Comparison of ENCODE assay signal across 19 cellular contexts in the genomic region with DNA sequence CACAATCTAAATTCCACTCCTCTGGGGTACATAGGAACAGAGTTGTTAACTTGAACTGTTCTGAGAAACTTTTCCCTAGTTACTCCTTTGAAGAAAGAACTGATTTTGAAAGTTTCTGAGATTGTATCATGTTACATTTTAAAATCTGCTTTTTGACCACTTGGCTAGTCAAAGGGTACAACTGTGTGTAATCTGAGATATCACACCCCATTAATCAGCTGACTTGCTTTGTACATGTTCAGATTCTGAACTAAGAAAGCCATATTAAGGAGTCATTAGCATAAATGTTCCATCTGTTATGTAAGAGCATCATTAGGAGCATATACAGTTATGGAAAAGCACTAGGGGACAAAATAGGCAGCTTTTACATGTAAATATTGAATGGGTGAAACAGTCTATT. TPM values are rescaled to one million over a fixed set of nuclear protein-coding genes. Genes with fewer than 3 reads are reported as not detected.
DNase-seq lines count a peak whose midpoint lies in the region; ATAC-seq and TF ChIP-seq lines count a peak whose summit lies in the region.
"Had no signal": no experiment of that assay in that cellular context is flagged by ENCODE, and none has a peak within 500 bp of the region (broad histone marks: within the 10 kb centered on the region; RNA-seq: fewer than 3 reads in every experiment).

No MANE protein-coding gene starts in this region.

- H3K79me2 ChIP-seq in OCI-LY7 (ENCODE audit: insufficient read depth, low read depth, low read length): no peaks in the 10 kb centered on the region

- CTCF ChIA-PET in OCI-LY7 (lab: Charles Lee; ENCODE audit: unreplicated experiment): no interaction called here

- intact Hi-C loops in sciatic nerve (cut with DNase I) (no loop called here), lower lobe of right lung (cut with DNase I) (no loop called here), OCI-LY7 (cut with micrococcal nuclease; ENCODE audit: unreplicated experiment) (no loop called here)

- H3K9me3 ChIP-seq in adipocyte (ENCODE audit: control insufficient read depth, low read length): no peaks in the 10 kb centered on the region
- H3K9me3 ChIP-seq in lower lobe of right lung: no peaks in the 10 kb centered on the region
- H3K9me3 ChIP-seq in OCI-LY7 (ENCODE audit: low read length): no peaks in the 10 kb centered on the region
- H3K9me3 ChIP-seq: BE2C had no signal

- no peaks in the 10 kb centered on the region for H3K27me3 ChIP-seq in adipocyte (replicated peaks; ENCODE audit: control insufficient read depth, insufficient read depth, low read length)
- H3K27me3 ChIP-seq in lower lobe of right lung (ENCODE audit: low read depth): no peaks in the 10 kb centered on the region
- H3K27me3 ChIP-seq: BE2C had no signal

- H3K4me2 ChIP-seq in OCI-LY7 (ENCODE audit: low read length): no peak overlapping the region
- H3K4me2 ChIP-seq: BLaER1 treated with 17β-estradiol and CSF1 and Interleukin-3, amounts not matched to agents 10 nM and 100 nM had no signal

- no peak overlapping the region for H2AFZ ChIP-seq in OCI-LY7 (ENCODE audit: low read length)

- DNase-seq in NCI-H2171 treated with DMSO at 0.1 percent for 48 hours (lab: John Stamatoyannopoulos, UW) (peak; percentile 13), NCI-H2171 (lab: John Stamatoyannopoulos, UW) (no peak), LHCN-M2 (ENCODE audit: low read depth) (peak; percentile 15), adipocyte (ENCODE audit: low read depth) (no peak), myocyte (ENCODE audit: low read depth) (peak; percentile 20), sciatic nerve (ENCODE audit: low spot score) (no peak), lower lobe of right lung (no peak), OCI-LY7 (ENCODE audit: low spot score) (no peak)
- DNase-seq: AML-193; BE2C; CD4-positive, alpha-beta T cell; CD8-positive, alpha-beta memory T cell; DMS153; DND-41; GOT3; HCEC 1CT had no signal

- POLR2A ChIA-PET in OCI-LY7 (lab: Charles Lee): interaction anchor here (0.6 kb wide), 1 partner anchor 665 kb away, joined by 8 read pairs; no protein-coding TSS in a partner anchor

- TF ChIP-seq CTCF in lower lobe of right lung (IDR thresholded peaks at IDR 0.05) (no peak), OCI-LY7 (conservative IDR thresholded peaks at IDR 0.05; ENCODE audit: low read length) (no peak)

- no peak overlapping the region for H3K27ac ChIP-seq in lower lobe of right lung
- no peak overlapping the region for H3K27ac ChIP-seq in OCI-LY7 (ENCODE audit: low read depth, low read length, poor library complexity, severe bottlenecking)
- H3K27ac ChIP-seq: 22Rv1; BLaER1 treated with 17β-estradiol and CSF1 and Interleukin-3, amounts not matched to agents 10 nM and 100 nM had no signal

- H4K20me1 ChIP-seq in OCI-LY7 (ENCODE audit: insufficient read depth, low read length): no peaks in the 10 kb centered on the region
- H4K20me1 ChIP-seq: BLaER1 treated with 17β-estradiol and CSF1 and Interleukin-3, amounts not matched to agents 10 nM and 100 nM had no signal

- H3K4me1 ChIP-seq in adipocyte (ENCODE audit: control insufficient read depth, insufficient read depth, low read length): peaks cover 27% of the 10 kb centered on the region
- peaks cover 16% of the 10 kb centered on the region for H3K4me1 ChIP-seq in lower lobe of right lung
- no peaks in the 10 kb centered on the region for H3K4me1 ChIP-seq in OCI-LY7 (ENCODE audit: insufficient read depth, low read length, poor library complexity, severe bottlenecking)
- H3K4me1 ChIP-seq: BE2C had no signal

- no peak for ATAC-seq in sciatic nerve
- ATAC-seq in lower lobe of right lung: no peak

- BruUV-seq in OCI-LY7 (replicated peaks; lab: Mats Ljungman, UMichigan): no TSS peak

- no peaks in the 10 kb centered on the region for H3K9me2 ChIP-seq in OCI-LY7 (ENCODE audit: insufficient read depth, low read length)

- H3K4me3 ChIP-seq in adipocyte (ENCODE audit: low read length) (no peak overlapping the region), lower lobe of right lung (no peak overlapping the region), OCI-LY7 (ENCODE audit: low read depth, low read length, poor library complexity, severe bottlenecking) (no peak overlapping the region)
- H3K4me3 ChIP-seq: BLaER1 treated with 17β-estradiol and CSF1 and Interleukin-3, amounts not matched to agents 10 nM and 100 nM had no signal

- H3K36me3 ChIP-seq in adipocyte (ENCODE audit: control insufficient read depth, insufficient read depth, low read length, severe bottlenecking) (no peaks in the 10 kb centered on the region), lower lobe of right lung (no peaks in the 10 kb centered on the region), OCI-LY7 (ENCODE audit: insufficient read depth, low read length) (no peaks in the 10 kb centered on the region)
- H3K36me3 ChIP-seq: BE2C; BLaER1 treated with 17β-estradiol and CSF1 and Interleukin-3, amounts not matched to agents 10 nM and 100 nM had no signal

- H3K9ac ChIP-seq in adipocyte (ENCODE audit: low read length): peak overlapping the region; percentile 27
- H3K9ac ChIP-seq: BLaER1 treated with 17β-estradiol and CSF1 and Interleukin-3, amounts not matched to agents 10 nM and 100 nM had no signal

RNA-seq across cellular contexts. Expression of gene WDR35, which starts 3.8 kb away (rescaled TPM):
- total RNA-seq in LHCN-M2 (2014; rRNA removed) (10.3 and 10.6 TPM in 2 replicates), myocyte (10.6 and 12.4 TPM in 2 replicates), sciatic nerve (16.4 TPM), lower lobe of right lung (8.8 TPM), OCI-LY7 (2022) (1.5 and 2.2 TPM in 2 replicates)
- 1.7 TPM for polyA plus RNA-seq in LHCN-M2 (2012)
- 3.6 TPM for polyA plus RNA-seq in myocyte (2012)
- total RNA-seq in OCI-LY7 (2014; rRNA removed; shearing (Covaris generic)): 0.05 and 0.06 TPM in 2 replicates

RNA-seq across cellular contexts. Expression of gene MATN3, which starts 18.7 kb away (rescaled TPM):
- total RNA-seq in LHCN-M2 (2014; rRNA removed) (6.9 and 8.2 TPM in 2 replicates), myocyte (1.1 and 1.2 TPM in 2 replicates), sciatic nerve (8.8 TPM), lower lobe of right lung (8.1 TPM), OCI-LY7 (2022) (not detected in 2 replicates)
- polyA plus RNA-seq in LHCN-M2 (2012): 8.0 TPM
- polyA plus RNA-seq in myocyte (2012): 7.6 TPM
- not detected in 2 replicates for total RNA-seq in OCI-LY7 (2014; rRNA removed; shearing (Covaris generic))
- total RNA-seq: CD4-positive, alpha-beta T cell; CD8-positive, alpha-beta memory T cell had no signal
- polyA plus RNA-seq: CD14-positive monocyte; CD8-positive, alpha-beta memory T cell had no signal

RNA-seq across cellular contexts. Expression of gene LAPTM4A, which starts 57.7 kb away (rescaled TPM):
- 134 and 174 TPM in 2 replicates for total RNA-seq in LHCN-M2 (2014; rRNA removed)
- polyA plus RNA-seq in LHCN-M2 (2012): 279 TPM
- total RNA-seq in myocyte: 283 and 291 TPM in 2 replicates
- polyA plus RNA-seq in myocyte (2012): 411 TPM
- total RNA-seq in sciatic nerve: 253 TPM
- total RNA-seq in lower lobe of right lung: 223 TPM
- 6.5 and 8.4 TPM in 2 replicates for total RNA-seq in OCI-LY7 (2014; rRNA removed; shearing (Covaris generic))
- total RNA-seq in OCI-LY7 (2022): 26.2 and 29.2 TPM in 2 replicates

Comparison
In these comparisons a context has a peak if more than half of its experiments do, and no peak if none do; other contexts are left out.
1. DNase-seq: peak in NCI-H2171 treated with DMSO at 0.1 percent for 48 hours (single experiment), LHCN-M2 (single experiment) and myocyte (single experiment); none in NCI-H2171 (single experiment), adipocyte (single experiment), sciatic nerve (single experiment), lower lobe of right lung (single experiment) and OCI-LY7 (single experiment).